1 cellular context compared by ENCODE assay signal in genomic region chr3:21170964-21171363, GRCh38.
TF ChIP-seq lines count a peak whose summit lies in the region.

No MANE protein-coding gene starts in this region.

TF ChIP-seq in GM23338, 12 proteins besides CTCF, POLR2A, EP300 and RAD21:
- TF ChIP-seq, protein P1, sequence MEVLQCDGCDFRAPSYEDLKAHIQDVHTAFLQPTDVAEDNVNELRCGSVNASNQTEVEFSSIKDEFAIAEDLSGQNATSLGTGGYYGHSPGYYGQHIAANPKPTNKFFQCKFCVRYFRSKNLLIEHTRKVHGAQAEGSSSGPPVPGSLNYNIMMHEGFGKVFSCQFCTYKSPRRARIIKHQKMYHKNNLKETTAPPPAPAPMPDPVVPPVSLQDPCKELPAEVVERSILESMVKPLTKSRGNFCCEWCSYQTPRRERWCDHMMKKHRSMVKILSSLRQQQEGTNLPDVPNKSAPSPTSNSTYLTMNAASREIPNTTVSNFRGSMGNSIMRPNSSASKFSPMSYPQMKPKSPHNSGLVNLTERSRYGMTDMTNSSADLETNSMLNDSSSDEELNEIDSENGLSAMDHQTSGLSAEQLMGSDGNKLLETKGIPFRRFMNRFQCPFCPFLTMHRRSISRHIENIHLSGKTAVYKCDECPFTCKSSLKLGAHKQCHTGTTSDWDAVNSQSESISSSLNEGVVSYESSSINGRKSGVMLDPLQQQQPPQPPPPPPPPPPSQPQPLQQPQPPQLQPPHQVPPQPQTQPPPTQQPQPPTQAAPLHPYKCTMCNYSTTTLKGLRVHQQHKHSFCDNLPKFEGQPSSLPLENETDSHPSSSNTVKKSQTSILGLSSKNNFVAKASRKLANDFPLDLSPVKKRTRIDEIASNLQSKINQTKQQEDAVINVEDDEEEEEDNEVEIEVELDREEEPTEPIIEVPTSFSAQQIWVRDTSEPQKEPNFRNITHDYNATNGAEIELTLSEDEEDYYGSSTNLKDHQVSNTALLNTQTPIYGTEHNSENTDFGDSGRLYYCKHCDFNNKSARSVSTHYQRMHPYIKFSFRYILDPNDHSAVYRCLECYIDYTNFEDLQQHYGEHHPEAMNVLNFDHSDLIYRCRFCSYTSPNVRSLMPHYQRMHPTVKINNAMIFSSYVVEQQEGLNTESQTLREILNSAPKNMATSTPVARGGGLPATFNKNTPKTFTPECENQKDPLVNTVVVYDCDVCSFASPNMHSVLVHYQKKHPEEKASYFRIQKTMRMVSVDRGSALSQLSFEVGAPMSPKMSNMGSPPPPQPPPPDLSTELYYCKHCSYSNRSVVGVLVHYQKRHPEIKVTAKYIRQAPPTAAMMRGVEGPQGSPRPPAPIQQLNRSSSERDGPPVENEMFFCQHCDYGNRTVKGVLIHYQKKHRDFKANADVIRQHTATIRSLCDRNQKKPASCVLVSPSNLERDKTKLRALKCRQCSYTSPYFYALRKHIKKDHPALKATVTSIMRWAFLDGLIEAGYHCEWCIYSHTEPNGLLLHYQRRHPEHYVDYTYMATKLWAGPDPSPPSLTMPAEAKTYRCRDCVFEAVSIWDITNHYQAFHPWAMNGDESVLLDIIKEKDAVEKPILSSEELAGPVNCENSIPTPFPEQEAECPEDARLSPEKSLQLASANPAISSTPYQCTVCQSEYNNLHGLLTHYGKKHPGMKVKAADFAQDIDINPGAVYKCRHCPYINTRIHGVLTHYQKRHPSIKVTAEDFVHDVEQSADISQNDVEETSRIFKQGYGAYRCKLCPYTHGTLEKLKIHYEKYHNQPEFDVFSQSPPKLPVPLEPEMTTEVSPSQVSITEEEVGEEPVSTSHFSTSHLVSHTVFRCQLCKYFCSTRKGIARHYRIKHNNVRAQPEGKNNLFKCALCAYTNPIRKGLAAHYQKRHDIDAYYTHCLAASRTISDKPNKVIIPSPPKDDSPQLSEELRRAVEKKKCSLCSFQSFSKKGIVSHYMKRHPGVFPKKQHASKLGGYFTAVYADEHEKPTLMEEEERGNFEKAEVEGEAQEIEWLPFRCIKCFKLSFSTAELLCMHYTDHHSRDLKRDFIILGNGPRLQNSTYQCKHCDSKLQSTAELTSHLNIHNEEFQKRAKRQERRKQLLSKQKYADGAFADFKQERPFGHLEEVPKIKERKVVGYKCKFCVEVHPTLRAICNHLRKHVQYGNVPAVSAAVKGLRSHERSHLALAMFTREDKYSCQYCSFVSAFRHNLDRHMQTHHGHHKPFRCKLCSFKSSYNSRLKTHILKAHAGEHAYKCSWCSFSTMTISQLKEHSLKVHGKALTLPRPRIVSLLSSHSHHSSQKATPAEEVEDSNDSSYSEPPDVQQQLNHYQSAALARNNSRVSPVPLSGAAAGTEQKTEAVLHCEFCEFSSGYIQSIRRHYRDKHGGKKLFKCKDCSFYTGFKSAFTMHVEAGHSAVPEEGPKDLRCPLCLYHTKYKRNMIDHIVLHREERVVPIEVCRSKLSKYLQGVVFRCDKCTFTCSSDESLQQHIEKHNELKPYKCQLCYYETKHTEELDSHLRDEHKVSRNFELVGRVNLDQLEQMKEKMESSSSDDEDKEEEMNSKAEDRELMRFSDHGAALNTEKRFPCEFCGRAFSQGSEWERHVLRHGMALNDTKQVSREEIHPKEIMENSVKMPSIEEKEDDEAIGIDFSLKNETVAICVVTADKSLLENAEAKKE (CRISPR knock-in tag; IDR thresholded peaks at IDR 0.05): no peak
- no peak for TF ChIP-seq CREB1 (CRISPR knock-in tag; IDR thresholded peaks at IDR 0.05; ENCODE audit: low read depth)
- no peak for TF ChIP-seq JUNB (IDR thresholded peaks at IDR 0.05; ENCODE audit: unreplicated experiment)
- no peak for TF ChIP-seq NANOG (IDR thresholded peaks at IDR 0.05; ENCODE audit: borderline replicate concordance)
- no peak for TF ChIP-seq ZNF114 (CRISPR knock-in tag; IDR thresholded peaks at IDR 0.05)
